Comparison of ENCODE assay signal across 12 cellular contexts in the genomic region with DNA sequence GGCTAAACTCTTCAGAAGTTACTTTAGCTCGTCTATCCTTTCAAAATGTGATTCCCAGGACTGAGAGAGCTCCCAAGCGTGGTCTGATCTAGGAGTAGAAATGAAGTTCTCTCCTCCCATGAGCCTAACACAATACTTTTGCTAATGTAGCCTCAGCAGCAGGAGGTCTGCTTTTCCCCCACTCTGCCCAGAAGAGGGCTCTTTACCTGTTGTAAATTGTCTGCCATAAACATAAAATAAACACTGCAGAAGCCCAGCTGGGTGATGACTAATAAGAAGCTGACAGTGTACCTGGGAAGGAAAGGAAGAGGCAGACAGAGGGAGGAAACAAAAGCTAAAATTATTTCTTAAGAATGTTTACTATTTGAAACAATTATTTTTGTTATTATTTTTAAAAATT. TPM values are rescaled to one million over a fixed set of nuclear protein-coding genes. Genes with fewer than 3 reads are reported as not detected.
DNase-seq lines count a peak whose midpoint lies in the region; ATAC-seq and FAIRE-seq lines count a peak whose summit lies in the region.
"Had no signal": no experiment of that assay in that cellular context is flagged by ENCODE, and none has a peak within 500 bp of the region (broad histone marks: within the 10 kb centered on the region; RNA-seq: fewer than 3 reads in every experiment).

No MANE protein-coding gene starts in this region.

- no peaks in the 10 kb centered on the region for H3K36me3 ChIP-seq in small intestine (ENCODE audit: control insufficient read depth in 2 of 2, insufficient read depth in 2 of 2, low read length in 2 of 2)

- 44 to 55% (median 53%) methylated on average over 2 of the region's 2 CpGs for WGBS in small intestine, 3 donors

- H3K27me3 ChIP-seq in small intestine (ENCODE audit: control insufficient read depth in 2 of 2, insufficient read depth in 2 of 2, low read length in 2 of 2), result no peaks in the 10 kb centered on the region

- ATAC-seq in HG02759 (IDR thresholded peaks at IDR 0.05; ENCODE audit: unreplicated experiment) (peak; percentile 44), HG03280 (IDR thresholded peaks at IDR 0.05; ENCODE audit: unreplicated experiment) (no peak)

- no peak overlapping the region for H3K27ac ChIP-seq in small intestine (ENCODE audit: low read depth in 1 of 2, low read length in 1 of 2)
- H3K27ac ChIP-seq: KMS-11 had no signal

- no peaks in the 10 kb centered on the region for H3K4me1 ChIP-seq in small intestine (ENCODE audit: control insufficient read depth in 2 of 2, insufficient read depth in 1 of 2, low read depth in 1 of 2, low read length in 1 of 2)

- H3K9me3 ChIP-seq in small intestine (ENCODE audit: control insufficient read depth, low read depth), result no peaks in the 10 kb centered on the region

- no peak for FAIRE-seq in small intestine (lab: Jason Lieb, UNC)

- DNase-seq in SIG-M5 treated with dmso at 0.1 percent for 504 hours (lab: John Stamatoyannopoulos, UW; ENCODE audit: unreplicated experiment) (peak; percentile 12), SIG-M5 (lab: John Stamatoyannopoulos, UW) (no peak), RPMI8226 (peak; percentile 37), small intestine (peak; percentile 31), retina (no peak), GOT3 (lab: John Stamatoyannopoulos, UW) (no peak)
- DNase-seq: activated CD4-positive, CD25-positive, alpha-beta regulatory T cell; anterior cingulate cortex; CD4-positive, alpha-beta T cell had no signal

- no peak overlapping the region for H3K4me3 ChIP-seq in small intestine (ENCODE audit: low read depth in 1 of 2, low read length in 2 of 2)

RNA-seq across cellular contexts. Expression of gene SLC36A3, which starts 15.4 kb away (rescaled TPM):
- not detected for polyA plus RNA-seq in small intestine

RNA-seq across cellular contexts. Expression of gene GM2A, which starts 35.2 kb away (rescaled TPM):
- polyA plus RNA-seq in small intestine, result 10 to 100 TPM in 1 of 3 donors, 1 to 10 TPM in 2; 4.0 to 18.1 (median 6.2) TPM

RNA-seq across cellular contexts. Expression of gene SLC36A2, which starts 59.2 kb away (rescaled TPM):
- not detected for polyA plus RNA-seq in small intestine

Comparison
In these comparisons a context has a peak if more than half of its experiments do, and no peak if none do; other contexts are left out.
1. DNase-seq: peak in SIG-M5 treated with dmso at 0.1 percent for 504 hours (single experiment), RPMI8226 (single experiment) and small intestine (single experiment); none in SIG-M5 (single experiment), retina (single experiment) and GOT3 (single experiment).